Comparison of ENCODE assay signal across 9 cellular contexts in the genomic region with DNA sequence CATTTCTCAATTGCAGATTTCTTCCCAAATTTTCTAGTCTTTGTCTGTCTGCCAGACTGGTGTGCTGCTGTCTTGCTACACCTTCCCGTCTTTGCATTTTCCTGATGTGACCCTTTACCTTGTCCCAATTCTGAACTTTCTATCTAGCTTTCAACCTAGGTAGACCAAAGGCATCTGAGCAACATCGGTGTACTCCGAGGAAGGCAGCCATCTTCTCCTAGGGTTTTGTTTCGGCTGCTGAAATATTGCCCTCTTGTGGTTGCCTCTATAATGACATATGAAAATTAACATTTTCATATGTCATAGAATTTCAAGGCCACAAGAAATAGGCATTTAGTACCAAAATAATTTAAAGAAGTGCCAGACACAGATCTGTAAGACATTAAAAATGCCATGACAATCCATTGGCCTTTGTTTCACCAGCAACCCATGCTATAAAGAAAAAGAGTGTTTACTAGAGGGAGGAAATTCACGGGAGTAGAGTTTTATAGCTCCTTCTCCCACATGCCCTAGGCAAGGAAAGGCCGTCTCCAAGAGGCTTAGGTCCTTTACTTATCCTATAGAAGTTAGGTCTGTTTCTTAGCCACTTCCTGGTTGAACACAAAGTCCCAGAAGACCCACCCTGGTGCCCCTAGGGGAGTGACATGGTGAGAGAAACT. TPM values are rescaled to one million over a fixed set of nuclear protein-coding genes. Genes with fewer than 3 reads are reported as not detected.
A peak's percentile ranks its signal among the peaks of the same experiment; 100 is the strongest.
DNase-seq lines count a peak whose midpoint lies in the region; ATAC-seq and TF ChIP-seq lines count a peak whose summit lies in the region.
"Had no signal": no experiment of that assay in that cellular context is flagged by ENCODE, and none has a peak within 500 bp of the region (broad histone marks: within the 10 kb centered on the region; RNA-seq: fewer than 3 reads in every experiment).

No MANE protein-coding gene starts in this region.

- 33% methylated on average over 6 of the region's 6 CpGs for WGBS in liver

- no peaks in the 10 kb centered on the region for H3K36me3 Mint-ChIP-seq in chondrocyte (ENCODE audit: low read depth)
- no peaks in the 10 kb centered on the region for H3K36me3 Mint-ChIP-seq in stimulated activated naive CD8-positive, alpha-beta T cell treated with anti-CD3 and anti-CD28 coated beads, Interleukin-15, Interleukin-2, amounts not matched to agents 100 ng/mL and 50 ng/mL, for 24 hours (ENCODE audit: low read depth)

- TF ChIP-seq RAD21 in liver (IDR thresholded peaks at IDR 0.05): peak; percentile 84 to 87

- H3K9me3 ChIP-seq in Karpas-422 (ENCODE audit: low read length): no peaks in the 10 kb centered on the region
- peaks cover 0 to 5% (median 0%) of the 10 kb centered on the region in 4 donors for H3K9me3 ChIP-seq in liver (ENCODE audit: control insufficient read depth in 4 of 4, low read length in 3 of 4)

- H3K4me3 ChIP-seq in Karpas-422 (ENCODE audit: low read length) (peak overlapping the region; percentile 17; the same call in 1 of the 2 replicates), liver (ENCODE audit: low read depth in 1 of 3, low read length in 3 of 3) (peak overlapping the region; percentile 7 to 57 (median 28))

- H3K4me1 ChIP-seq in Karpas-422 (ENCODE audit: low read length): peaks cover 51% of the 10 kb centered on the region
- peaks cover 2 to 9% (median 3%) of the 10 kb centered on the region in 4 donors for H3K4me1 ChIP-seq in liver (ENCODE audit: control insufficient read depth in 4 of 4, insufficient read depth in 4 of 4, low read length in 3 of 4)

- peak overlapping the region; percentile 63 for H3K4me3 Mint-ChIP-seq in chondrocyte (ENCODE audit: unreplicated experiment)
- H3K4me3 Mint-ChIP-seq in stimulated activated naive CD8-positive, alpha-beta T cell treated with anti-CD3 and anti-CD28 coated beads, Interleukin-15, Interleukin-2, amounts not matched to agents 100 ng/mL and 50 ng/mL, for 24 hours: peak overlapping the region; percentile 79

- H2AFZ ChIP-seq in Karpas-422 (ENCODE audit: low read length): peak overlapping the region; percentile 87

- no peaks in the 10 kb centered on the region for H3K9me2 ChIP-seq in Karpas-422 (replicated peaks; ENCODE audit: insufficient read depth, low read length)

- no peak overlapping the region for H3K27ac Mint-ChIP-seq in chondrocyte (ENCODE audit: unreplicated experiment)
- peak overlapping the region; percentile 70 for H3K27ac Mint-ChIP-seq in stimulated activated naive CD8-positive, alpha-beta T cell treated with anti-CD3 and anti-CD28 coated beads, Interleukin-15, Interleukin-2, amounts not matched to agents 100 ng/mL and 50 ng/mL, for 24 hours

- H3K36me3 ChIP-seq in Karpas-422 (ENCODE audit: insufficient read depth, low read length): no peaks in the 10 kb centered on the region
- H3K36me3 ChIP-seq in liver (ENCODE audit: control insufficient read depth in 4 of 4, insufficient read depth in 3 of 4, low read depth in 1 of 4, low read length in 3 of 4): no peaks in the 10 kb centered on the region

- peaks cover 11% of the 10 kb centered on the region for H3K4me1 Mint-ChIP-seq in chondrocyte (ENCODE audit: low read depth)
- peaks cover 10% of the 10 kb centered on the region for H3K4me1 Mint-ChIP-seq in stimulated activated naive CD8-positive, alpha-beta T cell treated with anti-CD3 and anti-CD28 coated beads, Interleukin-15, Interleukin-2, amounts not matched to agents 100 ng/mL and 50 ng/mL, for 24 hours (ENCODE audit: low read depth)

- H3K27me3 Mint-ChIP-seq in chondrocyte (ENCODE audit: low read depth): peaks cover 20% of the 10 kb centered on the region
- H3K27me3 Mint-ChIP-seq in stimulated activated naive CD8-positive, alpha-beta T cell treated with anti-CD3 and anti-CD28 coated beads, Interleukin-15, Interleukin-2, amounts not matched to agents 100 ng/mL and 50 ng/mL, for 24 hours: peaks cover 3% of the 10 kb centered on the region

- H3K27ac ChIP-seq in Karpas-422 (ENCODE audit: low read length) (no peak overlapping the region), liver (ENCODE audit: low read depth in 1 of 2, low read length in 2 of 2) (no peak overlapping the region)
- H3K27ac ChIP-seq: epithelial cell of prostate had no signal

- peak overlapping the region; percentile 51 for H3K4me2 ChIP-seq in Karpas-422 (ENCODE audit: low read depth, low read length, poor library complexity, severe bottlenecking)

- H4K20me1 ChIP-seq in Karpas-422 (ENCODE audit: insufficient read depth, low read depth, low read length): no peaks in the 10 kb centered on the region

- TF ChIP-seq CTCF in chondrocyte (IDR thresholded peaks at IDR 0.05) (peak; percentile 85), liver (IDR thresholded peaks at IDR 0.05; ENCODE audit: low read depth, low read length, missing input control) (peak; percentile 72)

- DNase-seq in ELF-1 (ENCODE audit: low read depth, low spot score) (peak; percentile 22), Karpas-422 (peak; percentile 87), T follicular helper cell (ENCODE audit: low read depth) (peak; percentile 9), chondrocyte (ENCODE audit: low spot score) (no peak)

- H3K9me3 Mint-ChIP-seq in chondrocyte (ENCODE audit: low read depth): no peaks in the 10 kb centered on the region
- no peaks in the 10 kb centered on the region for H3K9me3 Mint-ChIP-seq in stimulated activated naive CD8-positive, alpha-beta T cell treated with anti-CD3 and anti-CD28 coated beads, Interleukin-15, Interleukin-2, amounts not matched to agents 100 ng/mL and 50 ng/mL, for 24 hours

- peak; percentile 50 for ATAC-seq in GM21367 (IDR thresholded peaks at IDR 0.05; ENCODE audit: unreplicated experiment)
- ATAC-seq in HG02623 (IDR thresholded peaks at IDR 0.05; ENCODE audit: unreplicated experiment): no peak

- H3K9ac ChIP-seq in Karpas-422 (ENCODE audit: low read length) (peak overlapping the region; percentile 12; the same call in 1 of the 2 replicates), liver (ENCODE audit: low read depth in 1 of 2, low read length in 2 of 2) (no peak overlapping the region)

- H3K79me2 ChIP-seq in Karpas-422 (ENCODE audit: low read length): no peaks in the 10 kb centered on the region

- H3K27me3 ChIP-seq in Karpas-422 (ENCODE audit: low read length) (no peaks in the 10 kb centered on the region), liver (ENCODE audit: control insufficient read depth in 4 of 4, insufficient read depth in 4 of 4, low read length in 3 of 4) (no peaks in the 10 kb centered on the region)

TF ChIP-seq in liver, 16 proteins besides CTCF, POLR2A, EP300 and RAD21:
- TF ChIP-seq YY1 (IDR thresholded peaks at IDR 0.05) (peak; percentile 96), HNF4G (IDR thresholded peaks at IDR 0.05) (no peak)

RNA-seq across cellular contexts. Expression of a gene that starts 23.4 kb away (rescaled TPM):
- not detected in 2 replicates for total RNA-seq in Karpas-422 (2014; rRNA removed; shearing (Covaris generic); ENCODE audit: low replicate concordance)
- total RNA-seq in chondrocyte: not detected in 3 replicates
- under 1 TPM in 1 of 2 donors, not detected in 1; 0.08 TPM for total RNA-seq in liver
- polyA plus RNA-seq in liver: not detected

RNA-seq across cellular contexts. Expression of a gene that starts 41.4 kb away (rescaled TPM):
- total RNA-seq in Karpas-422 (2014; rRNA removed; shearing (Covaris generic); ENCODE audit: low replicate concordance): 0.36 TPM in 1 of 2 replicates, not detected in the other
- total RNA-seq in chondrocyte: 0.40 to 0.79 TPM (median 0.44 TPM) in 3 replicates
- 10 to 100 TPM in 1 of 2 donors, under 1 TPM in 1; 0.42 to 81.0 TPM for total RNA-seq in liver
- polyA plus RNA-seq in liver: under 1 TPM; 0.18 to 0.31 TPM

RNA-seq across cellular contexts. Expression of a gene that starts 48.6 kb away (rescaled TPM):
- total RNA-seq in Karpas-422 (2014; rRNA removed; shearing (Covaris generic); ENCODE audit: low replicate concordance): not detected in 2 replicates
- total RNA-seq in chondrocyte (not detected in 3 replicates), liver (not detected)
- polyA plus RNA-seq in liver: not detected
